In the genomic region with DNA sequence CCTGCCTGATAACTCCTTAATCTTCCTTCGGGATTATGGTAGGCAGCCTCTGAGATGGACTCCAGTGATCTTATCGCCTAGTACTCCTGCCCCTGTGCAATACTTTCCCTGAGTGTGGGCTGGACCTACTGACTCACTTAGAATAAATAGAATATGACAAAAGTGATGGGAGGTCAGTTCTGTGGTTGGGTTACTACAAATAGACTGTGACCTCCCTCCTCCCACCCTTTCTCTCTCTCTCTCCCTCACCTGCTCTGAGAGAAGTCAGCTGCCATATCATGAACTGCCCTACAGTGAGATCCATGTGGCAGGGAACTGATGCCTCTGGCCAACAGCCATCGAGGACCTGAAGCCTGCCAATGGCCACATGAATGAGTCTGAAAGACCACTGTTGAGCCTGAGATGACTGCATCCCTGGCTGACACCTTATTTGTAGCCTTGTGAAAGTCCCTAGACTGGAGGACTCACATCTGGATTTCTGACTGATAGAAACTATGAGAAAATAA, we compare ENCODE assay signal across 10 cellular contexts. TPM values are rescaled to one million over a fixed set of nuclear protein-coding genes. Genes with fewer than 3 reads are reported as not detected.
DNase-seq lines count a peak whose midpoint lies in the region; ATAC-seq and TF ChIP-seq lines count a peak whose summit lies in the region.
"Had no signal": no experiment of that assay in that cellular context is flagged by ENCODE, and none has a peak within 500 bp of the region (broad histone marks: within the 10 kb centered on the region; RNA-seq: fewer than 3 reads in every experiment).

No MANE protein-coding gene starts in this region.

- in situ Hi-C loops in mammary epithelial cell (cut with MboI; ENCODE audit: low sequenced_read_pairs in 2 of 2) = no loop called here

- 69% methylated on average over 3 of the region's 3 CpGs for WGBS in mammary epithelial cell (ENCODE audit: low coverage, missing lambda C conversion rate)

- BruUV-seq in mammary epithelial cell (replicated peaks; lab: Mats Ljungman, UMichigan) = no TSS peak

- H3K36me3 ChIP-seq in mammary epithelial cell (ENCODE audit: insufficient read depth, low read length) = no peaks in the 10 kb centered on the region
- H3K36me3 ChIP-seq: BLaER1 had no signal

- H3K27ac ChIP-seq in mammary epithelial cell (ENCODE audit: insufficient read depth, low read depth, low read length) = no peak overlapping the region
- H3K27ac ChIP-seq: BLaER1 had no signal

- peaks cover 6% of the 10 kb centered on the region for H3K27me3 Mint-ChIP-seq in activated CD4-positive, alpha-beta T cell treated with anti-CD3 and anti-CD28 coated beads, Interleukin-2, amount 10 ng/mL, durations not matched to agents 24 days and 14 days

- H3K4me3 ChIP-seq in mammary epithelial cell (replicated peaks in 1 of 3; ENCODE audit: insufficient read depth in 1 of 3, low read depth in 2 of 3, low read length in 3 of 3) = no peak overlapping the region
- H3K4me3 ChIP-seq: BLaER1 had no signal

- no peaks in the 10 kb centered on the region for H3K36me3 Mint-ChIP-seq in activated CD4-positive, alpha-beta T cell treated with anti-CD3 and anti-CD28 coated beads, Interleukin-2, amount 10 ng/mL, durations not matched to agents 24 days and 14 days (ENCODE audit: low read depth)

- TF ChIP-seq CTCF in GM20000 (IDR thresholded peaks at IDR 0.05; ENCODE audit: extremely low read depth, missing control alignments) (no peak), mammary epithelial cell (conservative IDR thresholded peaks at IDR 0.05 in 1 of 2, IDR thresholded peaks at IDR 0.05 in 1 of 2; ENCODE audit: extremely low read depth in 1 of 2, insufficient read depth in 1 of 2, low read depth in 1 of 2, low read length in 2 of 2) (no peak)

- H2AFZ ChIP-seq in mammary epithelial cell (ENCODE audit: low read depth, low read length) = no peak overlapping the region

- H3K4me2 ChIP-seq in mammary epithelial cell (ENCODE audit: insufficient read depth, low read depth, low read length) = no peak overlapping the region
- H3K4me2 ChIP-seq: BLaER1 had no signal

- no peaks in the 10 kb centered on the region for H3K4me1 ChIP-seq in mammary epithelial cell (ENCODE audit: insufficient read depth, low read length)
- H3K4me1 ChIP-seq: BLaER1 had no signal

- DNase-seq in DMS53 (lab: John Stamatoyannopoulos, UW) (peak; percentile 87), GM20000 (ENCODE audit: low spot score) (peak; percentile 63), mammary epithelial cell (peak; percentile 51), sciatic nerve (ENCODE audit: low spot score) (no peak), NCI-H2081 (lab: John Stamatoyannopoulos, UW) (no peak)
- no peak for DNase-seq in activated CD4-positive, alpha-beta T cell treated with anti-CD3 and anti-CD28 coated beads for 1 hour
- no peak for DNase-seq in activated CD4-positive, alpha-beta T cell treated with anti-CD3 and anti-CD28 coated beads, Interleukin-2, amount 10 ng/mL, durations not matched to agents 24 days and 14 days
- DNase-seq: stimulated activated CD4-positive, alpha-beta T cell treated with anti-CD3 and anti-CD28 coated beads, Interleukin-15, amount 100 ng/mL, for 24 hours had no signal

- H3K27me3 ChIP-seq in mammary epithelial cell (ENCODE audit: insufficient read depth, low read length) = peaks cover 4% of the 10 kb centered on the region
- H3K27me3 ChIP-seq: BLaER1 had no signal

- ATAC-seq in HG03196 (IDR thresholded peaks at IDR 0.05; ENCODE audit: unreplicated experiment) (peak; percentile 70), sciatic nerve (no peak)

- H3K9me3 ChIP-seq in mammary epithelial cell (replicated peaks; ENCODE audit: insufficient read depth, low read length) = no peaks in the 10 kb centered on the region
- H3K9me3 ChIP-seq: BLaER1 had no signal

- H3K79me2 ChIP-seq in mammary epithelial cell (ENCODE audit: insufficient read depth, low read length) = no peaks in the 10 kb centered on the region

- H3K9ac ChIP-seq in mammary epithelial cell (ENCODE audit: insufficient read depth, low read length) = no peak overlapping the region
- H3K9ac ChIP-seq: BLaER1 had no signal

- CTCF ChIA-PET in mammary epithelial cell (lab: Charles Lee; ENCODE audit: low non-redundant PET) = no interaction called here

- no peaks in the 10 kb centered on the region for H4K20me1 ChIP-seq in mammary epithelial cell (ENCODE audit: insufficient read depth, low read length)
- H4K20me1 ChIP-seq: BLaER1 had no signal

- no peaks in the 10 kb centered on the region for H3K9me3 Mint-ChIP-seq in activated CD4-positive, alpha-beta T cell treated with anti-CD3 and anti-CD28 coated beads, Interleukin-2, amount 10 ng/mL, durations not matched to agents 24 days and 14 days

- H3K27ac Mint-ChIP-seq in activated CD4-positive, alpha-beta T cell treated with anti-CD3 and anti-CD28 coated beads, Interleukin-2, amount 10 ng/mL, durations not matched to agents 24 days and 14 days = no peak overlapping the region

- intact Hi-C loops in mammary epithelial cell (cut with micrococcal nuclease) (no loop called here), sciatic nerve (cut with DNase I) (no loop called here)
- intact Hi-C loops in activated CD4-positive, alpha-beta T cell treated with anti-CD3 and anti-CD28 coated beads, Interleukin-2, amount 10 ng/mL, durations not matched to agents 24 days and 14 days (cut with micrococcal nuclease) = no loop called here

- no peaks in the 10 kb centered on the region for H3K4me1 Mint-ChIP-seq in activated CD4-positive, alpha-beta T cell treated with anti-CD3 and anti-CD28 coated beads, Interleukin-2, amount 10 ng/mL, durations not matched to agents 24 days and 14 days

- H3K4me3 Mint-ChIP-seq in activated CD4-positive, alpha-beta T cell treated with anti-CD3 and anti-CD28 coated beads, Interleukin-2, amount 10 ng/mL, durations not matched to agents 24 days and 14 days = no peak overlapping the region

- dilution Hi-C loops in mammary epithelial cell (cut with HindIII; ENCODE audit: low sequenced_read_pairs) = no loop called here

RNA-seq across cellular contexts. Expression of gene NRG2, which starts 31.7 kb away (rescaled TPM):
- total RNA-seq in mammary epithelial cell (1 to 10 TPM in 1 of 2 donors, under 1 TPM in 1; 0.17 to 3.9 TPM), sciatic nerve (1.7 TPM)
- polyA plus RNA-seq in mammary epithelial cell = 1.9 TPM
- polyA minus RNA-seq in mammary epithelial cell = 0.21 TPM
- total RNA-seq in activated CD4-positive, alpha-beta T cell treated with anti-CD3 and anti-CD28 coated beads, Interleukin-2, amount 10 ng/mL, durations not matched to agents 24 days and 14 days = 0.07 TPM in 2 replicates

Comparison
In these comparisons a context has a peak if more than half of its experiments do, and no peak if none do; other contexts are left out.
1. DNase-seq: peak in DMS53 (single experiment), GM20000 (single experiment) and mammary epithelial cell (single experiment); none in activated CD4-positive, alpha-beta T cell treated with anti-CD3 and anti-CD28 coated beads for 1 hour (single experiment), activated CD4-positive, alpha-beta T cell treated with anti-CD3 and anti-CD28 coated beads, Interleukin-2, amount 10 ng/mL, durations not matched to agents 24 days and 14 days (single experiment), sciatic nerve (single experiment) and NCI-H2081 (0 of 2).